In the genomic region with DNA sequence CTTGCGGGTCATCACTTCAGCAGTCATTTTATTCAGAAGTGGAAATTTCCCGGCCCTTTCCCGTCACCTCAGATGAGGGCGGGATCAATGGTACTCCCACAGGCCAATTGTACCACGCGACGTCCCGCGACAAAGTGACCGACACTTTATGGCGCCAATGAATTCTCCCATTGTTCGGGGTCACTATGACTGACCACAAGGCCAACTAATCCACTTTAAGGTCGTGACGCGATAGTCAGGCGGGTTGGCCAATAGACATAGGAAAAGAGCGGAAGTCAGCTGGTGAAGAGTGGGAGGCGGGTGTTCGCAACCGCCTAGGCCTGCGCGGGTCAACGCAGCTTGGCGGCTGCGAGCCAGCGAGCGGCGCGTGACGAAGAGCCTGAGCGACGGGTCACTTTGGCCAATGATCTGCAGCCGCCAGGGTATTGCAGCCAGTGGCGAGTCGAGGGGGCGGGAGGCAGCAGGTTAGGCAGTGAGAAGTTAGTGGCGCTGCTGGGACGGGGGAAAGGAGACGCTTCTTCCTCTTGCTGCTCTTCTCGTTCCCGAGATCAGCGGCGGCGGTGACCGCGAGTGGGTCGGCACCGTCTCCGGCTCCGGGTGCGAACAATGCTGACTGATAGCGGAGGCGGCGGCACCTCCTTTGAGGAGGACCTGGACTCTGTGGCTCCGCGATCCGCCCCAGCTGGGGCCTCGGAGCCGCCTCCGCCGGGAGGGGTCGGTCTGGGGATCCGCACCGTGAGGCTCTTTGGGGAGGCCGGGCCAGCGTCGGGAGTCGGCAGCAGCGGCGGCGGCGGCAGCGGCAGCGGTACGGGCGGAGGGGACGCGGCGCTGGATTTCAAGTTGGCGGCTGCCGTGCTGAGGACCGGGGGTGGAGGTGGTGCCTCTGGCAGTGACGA, we compare ENCODE assay signal across 8 cellular contexts.
A peak's percentile ranks its signal among the peaks of the same experiment; 100 is the strongest.
DNase-seq lines count a peak whose midpoint lies in the region; ATAC-seq, FAIRE-seq and TF ChIP-seq lines count a peak whose summit lies in the region.

A gene with protein sequence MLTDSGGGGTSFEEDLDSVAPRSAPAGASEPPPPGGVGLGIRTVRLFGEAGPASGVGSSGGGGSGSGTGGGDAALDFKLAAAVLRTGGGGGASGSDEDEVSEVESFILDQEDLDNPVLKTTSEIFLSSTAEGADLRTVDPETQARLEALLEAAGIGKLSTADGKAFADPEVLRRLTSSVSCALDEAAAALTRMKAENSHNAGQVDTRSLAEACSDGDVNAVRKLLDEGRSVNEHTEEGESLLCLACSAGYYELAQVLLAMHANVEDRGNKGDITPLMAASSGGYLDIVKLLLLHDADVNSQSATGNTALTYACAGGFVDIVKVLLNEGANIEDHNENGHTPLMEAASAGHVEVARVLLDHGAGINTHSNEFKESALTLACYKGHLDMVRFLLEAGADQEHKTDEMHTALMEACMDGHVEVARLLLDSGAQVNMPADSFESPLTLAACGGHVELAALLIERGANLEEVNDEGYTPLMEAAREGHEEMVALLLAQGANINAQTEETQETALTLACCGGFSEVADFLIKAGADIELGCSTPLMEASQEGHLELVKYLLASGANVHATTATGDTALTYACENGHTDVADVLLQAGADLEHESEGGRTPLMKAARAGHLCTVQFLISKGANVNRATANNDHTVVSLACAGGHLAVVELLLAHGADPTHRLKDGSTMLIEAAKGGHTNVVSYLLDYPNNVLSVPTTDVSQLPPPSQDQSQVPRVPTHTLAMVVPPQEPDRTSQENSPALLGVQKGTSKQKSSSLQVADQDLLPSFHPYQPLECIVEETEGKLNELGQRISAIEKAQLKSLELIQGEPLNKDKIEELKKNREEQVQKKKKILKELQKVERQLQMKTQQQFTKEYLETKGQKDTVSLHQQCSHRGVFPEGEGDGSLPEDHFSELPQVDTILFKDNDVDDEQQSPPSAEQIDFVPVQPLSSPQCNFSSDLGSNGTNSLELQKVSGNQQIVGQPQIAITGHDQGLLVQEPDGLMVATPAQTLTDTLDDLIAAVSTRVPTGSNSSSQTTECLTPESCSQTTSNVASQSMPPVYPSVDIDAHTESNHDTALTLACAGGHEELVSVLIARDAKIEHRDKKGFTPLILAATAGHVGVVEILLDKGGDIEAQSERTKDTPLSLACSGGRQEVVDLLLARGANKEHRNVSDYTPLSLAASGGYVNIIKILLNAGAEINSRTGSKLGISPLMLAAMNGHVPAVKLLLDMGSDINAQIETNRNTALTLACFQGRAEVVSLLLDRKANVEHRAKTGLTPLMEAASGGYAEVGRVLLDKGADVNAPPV (N-terminal part only) (plus strand): TSS at position 472 of the 896 bp plus-strand sequence. CDS start 135 bp downstream, at position 607.

- peak; percentile 94 for FAIRE-seq in islet of Langerhans (lab: Jason Lieb, UNC)

- ATAC-seq in GM19025 (IDR thresholded peaks at IDR 0.05; ENCODE audit: low read depth, unreplicated experiment) (peak; percentile 79), HG03342 (IDR thresholded peaks at IDR 0.05; ENCODE audit: unreplicated experiment) (peak; percentile 83)

- TF ChIP-seq CTCF in AG09309 (IDR thresholded peaks at IDR 0.05; ENCODE audit: control insufficient read depth, insufficient read depth, low read depth, low read length, missing control alignments), result no peak

- DNase-seq in AG09309 (ENCODE audit: low read depth), result peak; percentile 100
- DNase-seq in NCI-H446 (lab: John Stamatoyannopoulos, UW), result peak; percentile 98 to 99
- peak; percentile 95 for DNase-seq in activated CD4-positive, CD25-positive, alpha-beta regulatory T cell treated with anti-CD3 and anti-CD28 coated beads, Interleukin-2, amount 50 U/mL, for 16 hours (ENCODE audit: low read depth, low spot score)
- DNase-seq in cerebellar cortex (ENCODE audit: low spot score), result peak; percentile 100
- DNase-seq in stimulated activated CD4-positive, alpha-beta T cell treated with anti-CD3 and anti-CD28 coated beads, Interleukin-12 subunit alpha, Interleukin-12 subunit beta, amount 100 ng/mL, for 48 hours (ENCODE audit: low read depth in 2 of 3, low spot score in 1 of 3), result peak; percentile 95 to 97 (median 96)

- peak within 1 kb of the TSS; percentile 100 for H3K4me3 ChIP-seq in AG09309 (ENCODE audit: control insufficient read depth, low read depth, low read length)

Comparison
In these comparisons a context has a peak if more than half of its experiments do, and no peak if none do; other contexts are left out.
1. Peak in every context shown above with its lines: DNase-seq, ATAC-seq and H3K4me3 ChIP-seq.